ENCODE assay signal across 1 cellular context in genomic region chrX:68389419-68389960, GRCh38. TPM values are rescaled to one million over a fixed set of nuclear protein-coding genes. Genes with fewer than 3 reads are reported as not detected.
"Had no signal": no experiment of that assay in that cellular context is flagged by ENCODE, and none has a peak within 500 bp of the region (broad histone marks: within the 10 kb centered on the region; RNA-seq: fewer than 3 reads in every experiment).

No MANE protein-coding gene starts in this region.

RNA-seq across cellular contexts. Expression of gene OPHN1, which starts 43.8 kb away (rescaled TPM):
- polyA plus RNA-seq: IgD-negative memory B cell had no signal
